In genomic region chr14:60510976-60511599, GRCh38 we compare ENCODE assay signal across 20 cellular contexts. TPM values are rescaled to one million over a fixed set of nuclear protein-coding genes. Genes with fewer than 3 reads are reported as not detected.
A peak's percentile ranks its signal among the peaks of the same experiment; 100 is the strongest.
DNase-seq lines count a peak whose midpoint lies in the region; ATAC-seq lines count a peak whose summit lies in the region.
"Had no signal": no experiment of that assay in that cellular context is flagged by ENCODE, and none has a peak within 500 bp of the region (broad histone marks: within the 10 kb centered on the region; RNA-seq: fewer than 3 reads in every experiment).

No MANE protein-coding gene starts in this region.

- H3K4me3 Mint-ChIP-seq in activated naive CD4-positive, alpha-beta T cell treated with anti-CD3 and anti-CD28 coated beads for 36 hours, result peak overlapping the region; percentile 27
- peak overlapping the region; percentile 40 for H3K4me3 Mint-ChIP-seq in stimulated activated effector memory CD8-positive, alpha-beta T cell treated with anti-CD3 and anti-CD28 coated beads, Interleukin-12 subunit alpha, Interleukin-12 subunit beta, amount 100 ng/mL, for 72 hours
- H3K4me3 Mint-ChIP-seq: activated CD4-positive, alpha-beta T cell treated with anti-CD3 and anti-CD28 coated beads, Interleukin-2, amount 10 ng/mL, durations not matched to agents 7 days and 5 days; activated T-helper 17 cell treated with anti-CD3 and anti-CD28 coated beads, Interleukin-2, amount 50 U/mL, for 72 hours had no signal

- H3K27ac ChIP-seq in iPS-18a (ENCODE audit: low read length), result no peak overlapping the region
- H3K27ac ChIP-seq: KMS-11 had no signal

- H3K4me3 ChIP-seq in iPS-18a (ENCODE audit: low read length), result peak overlapping the region; percentile 67

- peaks cover 62% of the 10 kb centered on the region for H3K4me1 ChIP-seq in iPS-18a (ENCODE audit: control insufficient read depth, low read depth, low read length)

- peaks cover 97% of the 10 kb centered on the region for H3K27me3 ChIP-seq in iPS-18a (ENCODE audit: control insufficient read depth, insufficient read depth, low read length)

- no peak overlapping the region for H3K27ac Mint-ChIP-seq in activated naive CD4-positive, alpha-beta T cell treated with anti-CD3 and anti-CD28 coated beads for 36 hours
- H3K27ac Mint-ChIP-seq in stimulated activated effector memory CD8-positive, alpha-beta T cell treated with anti-CD3 and anti-CD28 coated beads, Interleukin-12 subunit alpha, Interleukin-12 subunit beta, amount 100 ng/mL, for 72 hours, result no peak overlapping the region
- H3K27ac Mint-ChIP-seq: activated T-helper 17 cell treated with anti-CD3 and anti-CD28 coated beads, Interleukin-2, amount 50 U/mL, for 72 hours; T-cell had no signal

- no peak for DNase-seq in activated naive CD4-positive, alpha-beta T cell treated with anti-CD3 and anti-CD28 coated beads for 36 hours
- DNase-seq in activated naive CD4-positive, alpha-beta T cell (lab: John Stamatoyannopoulos, UW), result no peak
- peak; percentile 57 for DNase-seq in NCI-H2029 treated with DMSO at 0.1 percent for 48 hours (lab: John Stamatoyannopoulos, UW)
- DNase-seq in stimulated activated effector memory CD8-positive, alpha-beta T cell treated with anti-CD3 and anti-CD28 coated beads, Interleukin-12 subunit alpha, Interleukin-12 subunit beta, amount 100 ng/mL, for 72 hours (ENCODE audit: low spot score in 2 of 2), result no peak
- DNase-seq in NCI-H446 (lab: John Stamatoyannopoulos, UW), result no peak
- no peak for DNase-seq in NK-92 (lab: John Stamatoyannopoulos, UW; ENCODE audit: unreplicated experiment)
- DNase-seq: activated CD4-positive, alpha-beta T cell treated with anti-CD3 and anti-CD28 coated beads, Interleukin-2, amount 10 ng/mL, durations not matched to agents 7 days and 5 days; DMS 273 treated with DMSO at 0.1 percent for 48 hours; hippocampal formation; NCI-H524; T-cell had no signal

- ATAC-seq in stimulated activated effector memory CD8-positive, alpha-beta T cell treated with anti-CD3 and anti-CD28 coated beads, Interleukin-12 subunit alpha, Interleukin-12 subunit beta, amount 100 ng/mL, for 72 hours, result no peak
- ATAC-seq in HG03565 (IDR thresholded peaks at IDR 0.05; ENCODE audit: unreplicated experiment), result no peak
- ATAC-seq: activated T-helper 17 cell treated with anti-CD3 and anti-CD28 coated beads, Interleukin-2, amount 50 U/mL, for 72 hours; HCT116; T-cell had no signal

- no peaks in the 10 kb centered on the region for H3K9me3 Mint-ChIP-seq in activated naive CD4-positive, alpha-beta T cell treated with anti-CD3 and anti-CD28 coated beads for 36 hours
- H3K9me3 Mint-ChIP-seq in stimulated activated effector memory CD8-positive, alpha-beta T cell treated with anti-CD3 and anti-CD28 coated beads, Interleukin-12 subunit alpha, Interleukin-12 subunit beta, amount 100 ng/mL, for 72 hours, result peaks cover under 1% of the 10 kb centered on the region
- H3K9me3 Mint-ChIP-seq: activated T-helper 17 cell treated with anti-CD3 and anti-CD28 coated beads, Interleukin-2, amount 50 U/mL, for 72 hours; T-cell had no signal

- H3K4me1 Mint-ChIP-seq in activated naive CD4-positive, alpha-beta T cell treated with anti-CD3 and anti-CD28 coated beads for 36 hours (ENCODE audit: low read depth), result peaks cover 39% of the 10 kb centered on the region
- H3K4me1 Mint-ChIP-seq in stimulated activated effector memory CD8-positive, alpha-beta T cell treated with anti-CD3 and anti-CD28 coated beads, Interleukin-12 subunit alpha, Interleukin-12 subunit beta, amount 100 ng/mL, for 72 hours, result peaks cover 9% of the 10 kb centered on the region

- peaks cover 81% of the 10 kb centered on the region for H3K27me3 Mint-ChIP-seq in activated naive CD4-positive, alpha-beta T cell treated with anti-CD3 and anti-CD28 coated beads for 36 hours (ENCODE audit: low read depth)

- H3K9me3 ChIP-seq in iPS-18a (ENCODE audit: control insufficient read depth, low read depth, low read length), result no peaks in the 10 kb centered on the region

- H3K9ac ChIP-seq in iPS-18a (ENCODE audit: low read length), result no peak overlapping the region
- H3K9ac ChIP-seq: KMS-11 had no signal

- CTCF ChIA-PET in activated naive CD4-positive, alpha-beta T cell treated with anti-CD3 and anti-CD28 coated beads for 36 hours (lab: Charles Lee), result interaction anchor here (0.6 kb wide), 1 partner anchor 177 kb away, joined by 3 read pairs; no protein-coding TSS in a partner anchor

- H3K36me3 ChIP-seq in iPS-18a (ENCODE audit: control insufficient read depth, low read depth, low read length), result no peaks in the 10 kb centered on the region

- H3K36me3 Mint-ChIP-seq in activated naive CD4-positive, alpha-beta T cell treated with anti-CD3 and anti-CD28 coated beads for 36 hours (ENCODE audit: low read depth), result no peaks in the 10 kb centered on the region
- no peaks in the 10 kb centered on the region for H3K36me3 Mint-ChIP-seq in stimulated activated effector memory CD8-positive, alpha-beta T cell treated with anti-CD3 and anti-CD28 coated beads, Interleukin-12 subunit alpha, Interleukin-12 subunit beta, amount 100 ng/mL, for 72 hours
- H3K36me3 Mint-ChIP-seq: T-cell had no signal

- intact Hi-C loops in activated naive CD4-positive, alpha-beta T cell treated with anti-CD3 and anti-CD28 coated beads for 36 hours (cut with micrococcal nuclease), result loop anchor here (5.0 kb wide), 1 partner anchor 264 kb away; the partner anchor contains the start of gene PPM1A

RNA-seq across cellular contexts. Expression of gene SIX6, which starts 2.1 kb away (rescaled TPM):
- total RNA-seq in activated naive CD4-positive, alpha-beta T cell treated with anti-CD3 and anti-CD28 coated beads for 36 hours, result not detected
- total RNA-seq: activated CD4-positive, alpha-beta T cell treated with anti-CD3 and anti-CD28 coated beads, Interleukin-2, amount 10 ng/mL, durations not matched to agents 7 days and 5 days; activated T-helper 17 cell treated with anti-CD3 and anti-CD28 coated beads, Interleukin-2, amount 50 U/mL, for 72 hours; dermis microvascular lymphatic vessel endothelial cell; lung microvascular endothelial cell; omental fat pad; RPMI7951; T-cell had no signal

RNA-seq across cellular contexts. Expression of gene C14orf39, which starts 25.2 kb away (rescaled TPM):
- total RNA-seq in activated naive CD4-positive, alpha-beta T cell treated with anti-CD3 and anti-CD28 coated beads for 36 hours, result not detected
- total RNA-seq: activated CD4-positive, alpha-beta T cell treated with anti-CD3 and anti-CD28 coated beads, Interleukin-2, amount 10 ng/mL, durations not matched to agents 7 days and 5 days; activated T-helper 17 cell treated with anti-CD3 and anti-CD28 coated beads, Interleukin-2, amount 50 U/mL, for 72 hours; dermis microvascular lymphatic vessel endothelial cell; lung microvascular endothelial cell; omental fat pad; RPMI7951; T-cell had no signal
